10 cellular contexts compared by ENCODE assay signal in genomic region chr12:3751151-3752095, GRCh38. TPM values are rescaled to one million over a fixed set of nuclear protein-coding genes. Genes with fewer than 3 reads are reported as not detected.
A peak's percentile ranks its signal among the peaks of the same experiment; 100 is the strongest.
DNase-seq lines count a peak whose midpoint lies in the region; ATAC-seq lines count a peak whose summit lies in the region.
"Had no signal": no experiment of that assay in that cellular context is flagged by ENCODE, and none has a peak within 500 bp of the region (broad histone marks: within the 10 kb centered on the region; RNA-seq: fewer than 3 reads in every experiment).

No MANE protein-coding gene starts in this region.

- H3K9me3 ChIP-seq in thymus (ENCODE audit: control insufficient read depth) = peaks cover 3% of the 10 kb centered on the region

- peak overlapping the region; percentile 99 for H3K27ac ChIP-seq in thymus (ENCODE audit: low read depth)

- H3K27me3 Mint-ChIP-seq in activated naive CD4-positive, alpha-beta T cell treated with anti-CD3 and anti-CD28 coated beads for 36 hours (ENCODE audit: low read depth) = no peaks in the 10 kb centered on the region
- no peaks in the 10 kb centered on the region for H3K27me3 Mint-ChIP-seq in activated CD8-positive, alpha-beta T cell treated with anti-CD3 and anti-CD28 coated beads, Interleukin-2, amount 10 ng/mL, durations not matched to agents 7 days and 5 days (ENCODE audit: low read depth)
- H3K27me3 Mint-ChIP-seq in immature natural killer cell (ENCODE audit: low read depth in 3 of 3) = peaks cover 7 to 13% (median 10%) of the 10 kb centered on the region in 3 donors

- no peak for DNase-seq in activated naive CD4-positive, alpha-beta T cell treated with anti-CD3 and anti-CD28 coated beads for 36 hours
- DNase-seq in activated naive CD4-positive, alpha-beta T cell (lab: John Stamatoyannopoulos, UW) = no peak
- DNase-seq in activated CD8-positive, alpha-beta T cell treated with anti-CD3 and anti-CD28 coated beads, Interleukin-2, amount 10 ng/mL, durations not matched to agents 7 days and 5 days = no peak
- no peak for DNase-seq in immature natural killer cell
- DNase-seq in NCI-H345 (lab: John Stamatoyannopoulos, UW) = no peak
- DNase-seq: NCI-H446 treated with DMSO at 0.1 percent for 48 hours, T1000 had no signal

- peaks cover 14% of the 10 kb centered on the region for H3K4me1 ChIP-seq in thymus (ENCODE audit: control insufficient read depth, insufficient read depth, low read length)

- POLR2A ChIA-PET in activated CD8-positive, alpha-beta T cell treated with anti-CD3 and anti-CD28 coated beads, Interleukin-2, amount 10 ng/mL, durations not matched to agents 7 days and 5 days (lab: Charles Lee) = interaction anchor here (0.6 kb wide), 1 partner anchor 875 kb away, joined by 3 read pairs; the partner anchor contains the start of genes FOXM1 and RHNO1

- peak overlapping the region; percentile 71 for H3K4me3 ChIP-seq in thymus (ENCODE audit: low read length)

- no peaks in the 10 kb centered on the region for H3K9me3 Mint-ChIP-seq in activated naive CD4-positive, alpha-beta T cell treated with anti-CD3 and anti-CD28 coated beads for 36 hours
- no peaks in the 10 kb centered on the region for H3K9me3 Mint-ChIP-seq in activated CD8-positive, alpha-beta T cell treated with anti-CD3 and anti-CD28 coated beads, Interleukin-2, amount 10 ng/mL, durations not matched to agents 7 days and 5 days (ENCODE audit: insufficient read depth)
- no peaks in the 10 kb centered on the region for H3K9me3 Mint-ChIP-seq in immature natural killer cell

- no peak for ATAC-seq in activated CD8-positive, alpha-beta T cell treated with anti-CD3 and anti-CD28 coated beads, Interleukin-2, amount 10 ng/mL, durations not matched to agents 7 days and 5 days
- ATAC-seq in HG02763 (IDR thresholded peaks at IDR 0.05; ENCODE audit: unreplicated experiment) (no peak), GM19351 (IDR thresholded peaks at IDR 0.05; ENCODE audit: unreplicated experiment) (no peak)

- H3K36me3 Mint-ChIP-seq in activated naive CD4-positive, alpha-beta T cell treated with anti-CD3 and anti-CD28 coated beads for 36 hours (ENCODE audit: low read depth) = peaks cover 13% of the 10 kb centered on the region
- H3K36me3 Mint-ChIP-seq in activated CD8-positive, alpha-beta T cell treated with anti-CD3 and anti-CD28 coated beads, Interleukin-2, amount 10 ng/mL, durations not matched to agents 7 days and 5 days (ENCODE audit: low read depth) = peaks cover 39% of the 10 kb centered on the region
- peaks cover 2 to 17% (median 15%) of the 10 kb centered on the region in 3 donors for H3K36me3 Mint-ChIP-seq in immature natural killer cell

- CTCF ChIA-PET in activated naive CD4-positive, alpha-beta T cell treated with anti-CD3 and anti-CD28 coated beads for 36 hours (lab: Charles Lee) = interaction anchor here (0.7 to 2.5 kb wide), 2 partner anchors 13 to 23 kb away, joined by 3 to 8 read pairs; no protein-coding TSS in a partner anchor
- CTCF ChIA-PET in activated CD8-positive, alpha-beta T cell treated with anti-CD3 and anti-CD28 coated beads, Interleukin-2, amount 10 ng/mL, durations not matched to agents 7 days and 5 days (lab: Charles Lee) = no interaction called here

- WGBS in thymus = 92% methylated on average over 15 of the region's 15 CpGs

- H3K4me1 Mint-ChIP-seq in activated naive CD4-positive, alpha-beta T cell treated with anti-CD3 and anti-CD28 coated beads for 36 hours (ENCODE audit: low read depth) = peaks cover 58% of the 10 kb centered on the region
- H3K4me1 Mint-ChIP-seq in activated CD8-positive, alpha-beta T cell treated with anti-CD3 and anti-CD28 coated beads, Interleukin-2, amount 10 ng/mL, durations not matched to agents 7 days and 5 days (ENCODE audit: low read depth) = peaks cover 63% of the 10 kb centered on the region
- peaks cover 80% of the 10 kb centered on the region in 2 donors for H3K4me1 Mint-ChIP-seq in immature natural killer cell

- H3K36me3 ChIP-seq in thymus (ENCODE audit: control insufficient read depth, insufficient read depth) = peaks cover 18% of the 10 kb centered on the region

- no peaks in the 10 kb centered on the region for H3K27me3 ChIP-seq in thymus (ENCODE audit: control insufficient read depth, insufficient read depth)

- intact Hi-C loops in activated naive CD4-positive, alpha-beta T cell treated with anti-CD3 and anti-CD28 coated beads for 36 hours (cut with micrococcal nuclease) = loop anchor here (2.0 kb wide), 3 partner anchors 21 to 119 kb away; no protein-coding TSS in a partner anchor

- H3K27ac Mint-ChIP-seq in activated naive CD4-positive, alpha-beta T cell treated with anti-CD3 and anti-CD28 coated beads for 36 hours = peak overlapping the region; percentile 98
- H3K27ac Mint-ChIP-seq in activated CD8-positive, alpha-beta T cell treated with anti-CD3 and anti-CD28 coated beads, Interleukin-2, amount 10 ng/mL, durations not matched to agents 7 days and 5 days = peak overlapping the region; percentile 96
- H3K27ac Mint-ChIP-seq in immature natural killer cell = peak overlapping the region; percentile 94 to 100 (median 98)

- peak overlapping the region; percentile 95 for H3K4me3 Mint-ChIP-seq in activated naive CD4-positive, alpha-beta T cell treated with anti-CD3 and anti-CD28 coated beads for 36 hours
- H3K4me3 Mint-ChIP-seq in activated CD8-positive, alpha-beta T cell treated with anti-CD3 and anti-CD28 coated beads, Interleukin-2, amount 10 ng/mL, durations not matched to agents 7 days and 5 days = peak overlapping the region; percentile 85
- peak overlapping the region; percentile 84 to 98 (median 97) for H3K4me3 Mint-ChIP-seq in immature natural killer cell

RNA-seq across cellular contexts. Expression of gene CRACR2A, which starts 1.5 kb away (rescaled TPM):
- 10 to 100 TPM; 19.0 to 20.7 TPM for total RNA-seq in activated naive CD4-positive, alpha-beta T cell treated with anti-CD3 and anti-CD28 coated beads for 36 hours
- total RNA-seq in activated CD8-positive, alpha-beta T cell treated with anti-CD3 and anti-CD28 coated beads, Interleukin-2, amount 10 ng/mL, durations not matched to agents 7 days and 5 days = 10 to 100 TPM; 38.5 to 40.1 TPM
- polyA plus RNA-seq in immature natural killer cell = 10 to 100 TPM in 2 of 3 donors, 1 to 10 TPM in 1; 4.0 to 33.9 (median 16.5) TPM
- 7.3 TPM for polyA plus RNA-seq in thymus
